ENCODE assay signal across 1 cellular context in genomic region chr3:193732391-193732790, GRCh38.
TF ChIP-seq lines count a peak whose summit lies in the region.

No MANE protein-coding gene starts in this region.

TF ChIP-seq in HepG2, 621 proteins besides CTCF, POLR2A, EP300 and RAD21 (continued from another document and continues in another):
- TF ChIP-seq TOE1 (CRISPR knock-in tag; IDR thresholded peaks at IDR 0.05) = no peak
- no peak for TF ChIP-seq RBM39 (IDR thresholded peaks at IDR 0.05; ENCODE audit: low read depth, low read length, poor library complexity, severe bottlenecking)
- TF ChIP-seq MAF1 (CRISPR knock-in tag; IDR thresholded peaks at IDR 0.05; ENCODE audit: borderline replicate concordance) = no peak
- no peak for TF ChIP-seq SP1 (IDR thresholded peaks at IDR 0.05)
- TF ChIP-seq SP1 (CRISPR knock-in tag; IDR thresholded peaks at IDR 0.05) = no peak
- TF ChIP-seq FOXJ3 (CRISPR knock-in tag; IDR thresholded peaks at IDR 0.05; ENCODE audit: borderline replicate concordance) = no peak
- no peak for TF ChIP-seq ARID3A (IDR thresholded peaks at IDR 0.05; ENCODE audit: low read depth, low read length)
- TF ChIP-seq ZNF253 (CRISPR knock-in tag; IDR thresholded peaks at IDR 0.05; ENCODE audit: borderline replicate concordance) = no peak
- TF ChIP-seq POLR2G (IDR thresholded peaks at IDR 0.05; ENCODE audit: low read depth, low read length) = 0 out of 2 replicates have a peak, but pooled peaks have one; percentile 42
- TF ChIP-seq ZNF10 (CRISPR knock-in tag; IDR thresholded peaks at IDR 0.05; ENCODE audit: borderline replicate concordance, low read depth) = no peak
- peak; percentile 37; the same call in 1 of the 2 replicates for TF ChIP-seq KDM2A (CRISPR knock-in tag; IDR thresholded peaks at IDR 0.05; ENCODE audit: borderline replicate concordance, low read depth)
- TF ChIP-seq ATF4 (CRISPR knock-in tag; IDR thresholded peaks at IDR 0.05) = no peak
- TF ChIP-seq ZNF713 (CRISPR knock-in tag; IDR thresholded peaks at IDR 0.05) = no peak
- TF ChIP-seq ZNF350 (CRISPR knock-in tag; IDR thresholded peaks at IDR 0.05; ENCODE audit: borderline replicate concordance, low read depth) = peak; percentile 45; the same call in 1 of the 2 replicates
- TF ChIP-seq PATZ1 (CRISPR knock-in tag; IDR thresholded peaks at IDR 0.05) = peak; percentile 68
- no peak for TF ChIP-seq ZBTB44 (CRISPR knock-in tag; IDR thresholded peaks at IDR 0.05)
- TF ChIP-seq GTF2F1 (IDR thresholded peaks at IDR 0.05; ENCODE audit: low read length) = no peak
- TF ChIP-seq NFE2L1 (CRISPR knock-in tag; IDR thresholded peaks at IDR 0.05; ENCODE audit: borderline replicate concordance) = no peak
- no peak for TF ChIP-seq MEIS1 (CRISPR knock-in tag; IDR thresholded peaks at IDR 0.05; ENCODE audit: borderline replicate concordance)
- no peak for TF ChIP-seq ZNF256 (CRISPR knock-in tag; conservative IDR thresholded peaks at IDR 0.05)
- no peak for TF ChIP-seq ZNF563 (CRISPR knock-in tag; IDR thresholded peaks at IDR 0.05)
- 0 out of 2 replicates have a peak, but pooled peaks have one; percentile 50 for TF ChIP-seq ZNF614 (CRISPR knock-in tag; IDR thresholded peaks at IDR 0.05; ENCODE audit: borderline replicate concordance)
- TF ChIP-seq MYC (CRISPR knock-in tag; IDR thresholded peaks at IDR 0.05; ENCODE audit: borderline replicate concordance) = no peak
- TF ChIP-seq ZNF44 (CRISPR knock-in tag; IDR thresholded peaks at IDR 0.05) = no peak
- peak; percentile 75; the same call in 1 of the 2 replicates for TF ChIP-seq ZNF644 (CRISPR knock-in tag; IDR thresholded peaks at IDR 0.05; ENCODE audit: low read depth)
- TF ChIP-seq PAXIP1 (CRISPR knock-in tag; conservative IDR thresholded peaks at IDR 0.05) = peak; percentile 72
- TF ChIP-seq NR2F6 (IDR thresholded peaks at IDR 0.05) = peak; percentile 55
- peak; percentile 52 for TF ChIP-seq NR2F6 (CRISPR knock-in tag; IDR thresholded peaks at IDR 0.05)
- TF ChIP-seq CEBPB (IDR thresholded peaks at IDR 0.05; ENCODE audit: borderline replicate concordance, low read depth, low read length) = no peak
- 0 out of 4 replicates have a peak, but pooled peaks of 1 of the 2 experiments have one; percentile 17 for TF ChIP-seq NR2F1 (CRISPR knock-in tag; IDR thresholded peaks at IDR 0.05)
- no peak for TF ChIP-seq HHEX (CRISPR knock-in tag; IDR thresholded peaks at IDR 0.05)
- 0 out of 2 replicates have a peak, but pooled peaks have one; percentile 59 for TF ChIP-seq IRF2 (CRISPR knock-in tag; IDR thresholded peaks at IDR 0.05)
- peak; percentile 83 for TF ChIP-seq ZFX (CRISPR knock-in tag; IDR thresholded peaks at IDR 0.05; ENCODE audit: low read depth)
- no peak for TF ChIP-seq ZNF672 (CRISPR knock-in tag; IDR thresholded peaks at IDR 0.05)
- TF ChIP-seq ZNF281 (CRISPR knock-in tag; IDR thresholded peaks at IDR 0.05; ENCODE audit: borderline replicate concordance) = no peak
- no peak for TF ChIP-seq ZBTB34 (CRISPR knock-in tag; IDR thresholded peaks at IDR 0.05)
- no peak for TF ChIP-seq ZSCAN25 (CRISPR knock-in tag; IDR thresholded peaks at IDR 0.05)
- TF ChIP-seq SKI (IDR thresholded peaks at IDR 0.05; ENCODE audit: partially characterized antibody) = no peak
- TF ChIP-seq CREB1 (IDR thresholded peaks at IDR 0.05) = peak; percentile 48
- TF ChIP-seq CREB1 (CRISPR knock-in tag; IDR thresholded peaks at IDR 0.05) = no peak
- TF ChIP-seq ZNF639 (CRISPR knock-in tag; conservative IDR thresholded peaks at IDR 0.05) = no peak
- peak; percentile 54; the same call in 1 of the 3 replicates for TF ChIP-seq MXI1 (IDR thresholded peaks at IDR 0.05; ENCODE audit: borderline replicate concordance, low read depth, low read length)
- TF ChIP-seq ZNF550 (CRISPR knock-in tag; IDR thresholded peaks at IDR 0.05; ENCODE audit: borderline replicate concordance) = no peak
- no peak for TF ChIP-seq ZNF451 (CRISPR knock-in tag; IDR thresholded peaks at IDR 0.05)
- TF ChIP-seq TCF7 (IDR thresholded peaks at IDR 0.05; ENCODE audit: low read depth) = no peak
- TF ChIP-seq CREBL2 (CRISPR knock-in tag; IDR thresholded peaks at IDR 0.05; ENCODE audit: borderline replicate concordance) = no peak
- no peak for TF ChIP-seq NFE2 (CRISPR knock-in tag; IDR thresholded peaks at IDR 0.05)
- peak; percentile 27; the same call in 1 of the 2 replicates for TF ChIP-seq NCOA2 (CRISPR knock-in tag; IDR thresholded peaks at IDR 0.05)
- no peak for TF ChIP-seq NFIB (CRISPR knock-in tag; IDR thresholded peaks at IDR 0.05; ENCODE audit: borderline replicate concordance)
- TF ChIP-seq ZNF616 (CRISPR knock-in tag; IDR thresholded peaks at IDR 0.05; ENCODE audit: low read depth) = no peak
- no peak for TF ChIP-seq U2AF2 (IDR thresholded peaks at IDR 0.05; ENCODE audit: low read depth, low read length)
- TF ChIP-seq ZBTB39 (CRISPR knock-in tag; IDR thresholded peaks at IDR 0.05) = no peak
